In genomic region chr22:30457964-30458363, GRCh38 we compare ENCODE assay signal across 19 cellular contexts. TPM values are rescaled to one million over a fixed set of nuclear protein-coding genes. Genes with fewer than 3 reads are reported as not detected.
DNase-seq lines count a peak whose midpoint lies in the region; ATAC-seq, FAIRE-seq and TF ChIP-seq lines count a peak whose summit lies in the region.
"Had no signal": no experiment of that assay in that cellular context is flagged by ENCODE, and none has a peak within 500 bp of the region (broad histone marks: within the 10 kb centered on the region; RNA-seq: fewer than 3 reads in every experiment).

No MANE protein-coding gene starts in this region.

- H3K27ac Mint-ChIP-seq in HFFc6 = no peak overlapping the region
- no peak overlapping the region for H3K27ac Mint-ChIP-seq in Caco-2 (ENCODE audit: unreplicated experiment)
- H3K27ac Mint-ChIP-seq: activated CD4-positive, alpha-beta T cell treated with anti-CD3 and anti-CD28 coated beads, Interleukin-2, amount 10 ng/mL, durations not matched to agents 7 days and 5 days had no signal

- no peaks in the 10 kb centered on the region for H4K20me1 ChIP-seq in osteoblast (ENCODE audit: insufficient read depth, low read length)

- no peaks in the 10 kb centered on the region; the same call in 1 of the 2 replicates for H3K4me1 Mint-ChIP-seq in HFFc6 (ENCODE audit: low read depth)
- no peaks in the 10 kb centered on the region for H3K4me1 Mint-ChIP-seq in Caco-2 (ENCODE audit: low read depth, unreplicated experiment)

- H3K79me2 ChIP-seq in osteoblast (ENCODE audit: insufficient read depth, low read length) = no peaks in the 10 kb centered on the region

- H3K9me3 ChIP-seq in osteoblast (ENCODE audit: low read depth, low read length) (no peaks in the 10 kb centered on the region), Caco-2 (no peaks in the 10 kb centered on the region)
- H3K9me3 ChIP-seq: esophagus muscularis mucosa, HAP-1, ovary had no signal

- no peak for ATAC-seq in HG02588 (IDR thresholded peaks at IDR 0.05; ENCODE audit: unreplicated experiment)

- DNase-seq in HFFc6 (peak; percentile 8), bronchial epithelial cell (ENCODE audit: low read depth) (peak; percentile 8), osteoblast (ENCODE audit: insufficient read length, low spot score, missing footprints) (peak; percentile 93), Caco-2 (no peak), COR-L47 (lab: John Stamatoyannopoulos, UW) (no peak)
- DNase-seq: activated CD4-positive, alpha-beta T cell treated with anti-CD3 and anti-CD28 coated beads, Interleukin-2, amount 10 ng/mL, durations not matched to agents 7 days and 5 days; activated CD8-positive, alpha-beta memory T cell treated with anti-CD3 and anti-CD28 coated beads, Interleukin-2, amount 50 U/mL, for 4 hours; activated effector memory CD4-positive, alpha-beta T cell treated with Interleukin-2 at 50 U/mL for 16 hours; glutamatergic neuron; NCI-H1930; NCI-H510A; ovary; stimulated activated CD4-positive, alpha-beta T cell treated with anti-CD3 and anti-CD28 coated beads, Interleukin-2, amount 100 ng/mL, for 24 hours had no signal

- H2AFZ ChIP-seq in osteoblast (ENCODE audit: low read length) = peak overlapping the region; percentile 14

- no peak overlapping the region for H3K27ac ChIP-seq in osteoblast (ENCODE audit: low read depth, low read length)
- H3K27ac ChIP-seq: esophagus muscularis mucosa, HL-60, ovary had no signal

- no TSS peak for BruUV-seq in Caco-2 (replicated peaks; lab: Mats Ljungman, UMichigan)

- H3K4me3 ChIP-seq in bronchial epithelial cell (ENCODE audit: low read depth, low read length) = no peak overlapping the region
- no peak overlapping the region for H3K4me3 ChIP-seq in osteoblast (ENCODE audit: insufficient read depth, low read length)
- H3K4me3 ChIP-seq in Caco-2 (ENCODE audit: low read depth, low read length) = no peak overlapping the region
- H3K4me3 ChIP-seq: esophagus muscularis mucosa, HAP-1, lung, ovary had no signal

- CTCF ChIA-PET in Caco-2 (lab: Charles Lee) = no interaction called here

- H3K4me2 ChIP-seq in osteoblast (ENCODE audit: insufficient read depth, low read length) = peak overlapping the region; percentile 32

- no peak for FAIRE-seq in bronchial epithelial cell (lab: Jason Lieb, UNC)
- FAIRE-seq: urothelium cell line had no signal

- H3K36me3 Mint-ChIP-seq in HFFc6 (ENCODE audit: low read depth) = no peaks in the 10 kb centered on the region
- no peaks in the 10 kb centered on the region for H3K36me3 Mint-ChIP-seq in Caco-2 (ENCODE audit: insufficient read depth, unreplicated experiment)

- TF ChIP-seq CTCF in HFFc6 (IDR thresholded peaks at IDR 0.05) (no peak), bronchial epithelial cell (IDR thresholded peaks at IDR 0.05; ENCODE audit: insufficient read depth, low read length, severe bottlenecking) (no peak), osteoblast (IDR thresholded peaks at IDR 0.05; ENCODE audit: extremely low read depth, low read depth, low read length) (no peak), Caco-2 (IDR thresholded peaks at IDR 0.05; ENCODE audit: insufficient read depth in 1 of 2, low read depth in 1 of 2, low read length in 1 of 2, severe bottlenecking in 1 of 2, unreplicated experiment in 1 of 2) (no peak)

- POLR2A ChIA-PET in Caco-2 (lab: Charles Lee) = no interaction called here

- no peaks in the 10 kb centered on the region for H3K36me3 ChIP-seq in bronchial epithelial cell (ENCODE audit: control insufficient read depth, insufficient read depth, low read length)
- H3K36me3 ChIP-seq in osteoblast (ENCODE audit: insufficient read depth, low read length) = no peaks in the 10 kb centered on the region
- H3K36me3 ChIP-seq in Caco-2 (ENCODE audit: control insufficient read depth, insufficient read depth, low read length) = no peaks in the 10 kb centered on the region
- H3K36me3 ChIP-seq: esophagus muscularis mucosa, HAP-1, ovary had no signal

- intact Hi-C loops in Caco-2 (cut with micrococcal nuclease; ENCODE audit: unreplicated experiment) = no loop called here

- H3K27me3 Mint-ChIP-seq in HFFc6 (ENCODE audit: insufficient read depth) (peaks cover 8% of the 10 kb centered on the region), Caco-2 (ENCODE audit: insufficient read depth, unreplicated experiment) (no peaks in the 10 kb centered on the region)
- H3K27me3 Mint-ChIP-seq: activated CD4-positive, alpha-beta T cell treated with anti-CD3 and anti-CD28 coated beads, Interleukin-2, amount 10 ng/mL, durations not matched to agents 7 days and 5 days had no signal

- H3K4me3 Mint-ChIP-seq in HFFc6 (no peak overlapping the region), Caco-2 (ENCODE audit: unreplicated experiment) (no peak overlapping the region)
- H3K4me3 Mint-ChIP-seq: activated CD4-positive, alpha-beta T cell treated with anti-CD3 and anti-CD28 coated beads, Interleukin-2, amount 10 ng/mL, durations not matched to agents 7 days and 5 days had no signal

- H3K9me3 Mint-ChIP-seq in HFFc6 (no peaks in the 10 kb centered on the region), Caco-2 (ENCODE audit: unreplicated experiment) (no peaks in the 10 kb centered on the region)
- H3K9me3 Mint-ChIP-seq: activated CD4-positive, alpha-beta T cell treated with anti-CD3 and anti-CD28 coated beads, Interleukin-2, amount 10 ng/mL, durations not matched to agents 7 days and 5 days had no signal

- H3K27me3 ChIP-seq in bronchial epithelial cell (ENCODE audit: control insufficient read depth, insufficient read depth, low read length) (no peaks in the 10 kb centered on the region), osteoblast (ENCODE audit: insufficient read depth, low read length) (peaks cover 2% of the 10 kb centered on the region), Caco-2 (replicated peaks; ENCODE audit: control insufficient read depth, insufficient read depth, low read length) (no peaks in the 10 kb centered on the region)
- H3K27me3 ChIP-seq: ovary had no signal

- no peaks in the 10 kb centered on the region for H3K4me1 ChIP-seq in osteoblast (ENCODE audit: insufficient read depth, low read length)
- H3K4me1 ChIP-seq in Caco-2 = no peaks in the 10 kb centered on the region
- H3K4me1 ChIP-seq: esophagus muscularis mucosa, HAP-1 had no signal

RNA-seq across cellular contexts. Expression of gene SEC14L3, which starts 13.9 kb away (rescaled TPM):
- not detected for total RNA-seq in HFFc6 (2021; fragmentation: NEBNext Ultra II Directional; extraction: Animal tissue kit (Norgen Biotek cat#: 25700))
- total RNA-seq in bronchial epithelial cell = not detected in 2 replicates
- total RNA-seq in osteoblast = not detected in 2 replicates
- total RNA-seq in Caco-2 (2022) = not detected in 2 replicates
- total RNA-seq: activated CD4-positive, alpha-beta T cell treated with anti-CD3 and anti-CD28 coated beads, Interleukin-2, amount 10 ng/mL, durations not matched to agents 7 days and 5 days; esophagus muscularis mucosa; ovary had no signal

RNA-seq across cellular contexts. Expression of gene MTFP1, which starts 32.4 kb away (rescaled TPM):
- total RNA-seq in HFFc6 (2021; fragmentation: NEBNext Ultra II Directional; extraction: Animal tissue kit (Norgen Biotek cat#: 25700)) = 1 to 10 TPM; 1.7 to 5.7 (median 4.1) TPM
- total RNA-seq in bronchial epithelial cell (16.0 and 53.2 TPM in 2 replicates), osteoblast (5.3 and 6.9 TPM in 2 replicates), Caco-2 (2022) (20.6 and 23.0 TPM in 2 replicates)

RNA-seq across cellular contexts. Expression of gene SEC14L4, which starts 47.5 kb away (rescaled TPM):
- total RNA-seq in HFFc6 (2021; fragmentation: NEBNext Ultra II Directional; extraction: Animal tissue kit (Norgen Biotek cat#: 25700)) = not detected
- total RNA-seq in bronchial epithelial cell (under 0.01 TPM in 1 of 2 replicates, not detected in the other), osteoblast (under 0.01 TPM in 2 replicates), Caco-2 (2022) (not detected in 2 replicates)
- total RNA-seq: activated CD4-positive, alpha-beta T cell treated with anti-CD3 and anti-CD28 coated beads, Interleukin-2, amount 10 ng/mL, durations not matched to agents 7 days and 5 days; esophagus muscularis mucosa had no signal

Comparison
In these comparisons a context has a peak if more than half of its experiments do, and no peak if none do; other contexts are left out.
1. DNase-seq: peak in HFFc6 (single experiment), bronchial epithelial cell (single experiment) and osteoblast (single experiment); none in Caco-2 (0 of 2) and COR-L47 (single experiment).